19 cellular contexts compared by ENCODE assay signal in genomic region chr5:130546216-130546615, GRCh38.
DNase-seq lines count a peak whose midpoint lies in the region; ATAC-seq and TF ChIP-seq lines count a peak whose summit lies in the region.
"Had no signal": no experiment of that assay in that cellular context is flagged by ENCODE, and none has a peak within 500 bp of the region (broad histone marks: within the 10 kb centered on the region; RNA-seq: fewer than 3 reads in every experiment).

No MANE protein-coding gene starts in this region.

- H3K27ac ChIP-seq in breast epithelium: no peak overlapping the region
- H3K27ac ChIP-seq in RWPE2 (ENCODE audit: poor library complexity, severe bottlenecking): peak overlapping the region; percentile 67
- no peak overlapping the region for H3K27ac ChIP-seq in gastrocnemius medialis
- H3K27ac ChIP-seq: BLaER1, Peyer's patch had no signal

- H3K27me3 Mint-ChIP-seq in MCF 10A (ENCODE audit: insufficient read depth, unreplicated experiment) (no peaks in the 10 kb centered on the region), endothelial cell (ENCODE audit: unreplicated experiment) (peaks cover 2% of the 10 kb centered on the region)

- H3K27me3 ChIP-seq in breast epithelium: no peaks in the 10 kb centered on the region
- H3K27me3 ChIP-seq in RWPE2 (ENCODE audit: insufficient read depth, poor library complexity, severe bottlenecking): no peaks in the 10 kb centered on the region
- no peaks in the 10 kb centered on the region for H3K27me3 ChIP-seq in gastrocnemius medialis
- H3K27me3 ChIP-seq: BLaER1, Peyer's patch had no signal

- H3K27ac Mint-ChIP-seq in MCF 10A (ENCODE audit: low read depth, unreplicated experiment) (no peak overlapping the region), endothelial cell (ENCODE audit: unreplicated experiment) (no peak overlapping the region)
- H3K27ac Mint-ChIP-seq: CD8-positive, alpha-beta T cell had no signal

- H3K4me3 ChIP-seq in breast epithelium (no peak overlapping the region), RWPE2 (ENCODE audit: severe bottlenecking) (no peak overlapping the region), choroid plexus epithelial cell (ENCODE audit: low read depth, low read length) (no peak overlapping the region), gastrocnemius medialis (no peak overlapping the region)
- H3K4me3 ChIP-seq: BLaER1, GM12878, Peyer's patch had no signal

- TF ChIP-seq CTCF in MCF 10A (IDR thresholded peaks at IDR 0.05; ENCODE audit: unreplicated experiment) (no peak), breast epithelium (IDR thresholded peaks at IDR 0.05) (no peak), RWPE2 (IDR thresholded peaks at IDR 0.05; ENCODE audit: poor library complexity, severe bottlenecking) (no peak), choroid plexus epithelial cell (conservative IDR thresholded peaks at IDR 0.05; ENCODE audit: low read depth, low read length) (no peak), gastrocnemius medialis (IDR thresholded peaks at IDR 0.05 in 4 of 5, conservative IDR thresholded peaks at IDR 0.05 in 1 of 5) (no peak), endothelial cell (IDR thresholded peaks at IDR 0.05; ENCODE audit: unreplicated experiment) (no peak)

- H3K4me1 ChIP-seq in breast epithelium: no peaks in the 10 kb centered on the region
- H3K4me1 ChIP-seq in RWPE2 (ENCODE audit: insufficient read depth, poor library complexity, severe bottlenecking): peaks cover 48% of the 10 kb centered on the region
- no peaks in the 10 kb centered on the region for H3K4me1 ChIP-seq in gastrocnemius medialis
- H3K4me1 ChIP-seq: BLaER1, Peyer's patch had no signal

- H3K9me3 ChIP-seq in breast epithelium (peaks cover 0 to 31% of the 10 kb centered on the region in 2 donors), RWPE2 (ENCODE audit: severe bottlenecking) (peaks cover 3% of the 10 kb centered on the region), gastrocnemius medialis (no peaks in the 10 kb centered on the region)
- H3K9me3 ChIP-seq: BLaER1, Peyer's patch had no signal

- BruUV-seq in MCF 10A (replicated peaks; lab: Mats Ljungman, UMichigan): no TSS peak

- no peak for TF ChIP-seq POLR2A in breast epithelium (IDR thresholded peaks at IDR 0.05)
- TF ChIP-seq POLR2A in gastrocnemius medialis (IDR thresholded peaks at IDR 0.05): no peak

- CTCF ChIA-PET in MCF 10A (lab: Yijun Ruan, JAX): interaction anchor here (0.6 to 3.0 kb wide), 2 partner anchors 188 to 436 kb away, joined by 4 to 16 read pairs; no protein-coding TSS in a partner anchor

- intact Hi-C loops in MCF 10A (cut with micrococcal nuclease): loop anchor here (10.0 kb wide), 1 partner anchor 641 kb away; the partner anchor contains the start of gene CHSY3
- intact Hi-C loops in breast epithelium (cut with DNase I; ENCODE audit: low total_unique reads): no loop called here
- intact Hi-C loops in gastrocnemius medialis (cut with DNase I; ENCODE audit: low total_unique reads): no loop called here
- intact Hi-C loops in Right ventricle myocardium superior (cut with DNase I): no loop called here

- H3K36me3 Mint-ChIP-seq in MCF 10A (ENCODE audit: insufficient read depth, unreplicated experiment): no peaks in the 10 kb centered on the region
- H3K36me3 Mint-ChIP-seq in endothelial cell (ENCODE audit: low read depth, unreplicated experiment): peaks cover 10% of the 10 kb centered on the region
- H3K36me3 Mint-ChIP-seq: CD8-positive, alpha-beta T cell had no signal

- peaks cover 59% of the 10 kb centered on the region for H3K4me1 Mint-ChIP-seq in MCF 10A (ENCODE audit: insufficient read depth, unreplicated experiment)
- H3K4me1 Mint-ChIP-seq in endothelial cell (ENCODE audit: unreplicated experiment): no peaks in the 10 kb centered on the region

- H3K4me3 Mint-ChIP-seq in MCF 10A (ENCODE audit: unreplicated experiment) (no peak overlapping the region), endothelial cell (ENCODE audit: unreplicated experiment) (no peak overlapping the region)
- H3K4me3 Mint-ChIP-seq: CD8-positive, alpha-beta T cell had no signal

- POLR2A ChIA-PET in MCF 10A (lab: Yijun Ruan, JAX): interaction anchor here (0.7 to 1.3 kb wide), 2 partner anchors 18 to 434 kb away, joined by 3 read pairs; no protein-coding TSS in a partner anchor

- in situ Hi-C loops in gastrocnemius medialis (cut with MboI; ENCODE audit: low sequenced_read_pairs in 4 of 4): no loop called here

- peak; percentile 45 for DNase-seq in MCF 10A (ENCODE audit: unreplicated experiment)
- DNase-seq in breast epithelium (ENCODE audit: low spot score in 2 of 2): no peak
- no peak for DNase-seq in RWPE2 (ENCODE audit: low spot score)
- DNase-seq in choroid plexus epithelial cell (ENCODE audit: low read depth): peak; percentile 22
- no peak for DNase-seq in gastrocnemius medialis
- DNase-seq in Right ventricle myocardium superior: no peak
- no peak for DNase-seq in endothelial cell (ENCODE audit: low spot score)
- DNase-seq: CD8-positive, alpha-beta T cell; DMS79 treated with DMSO at 0.1 percent for 48 hours; GDM1; NCI-H1417 treated with DMSO at 0.1 percent for 48 hours; NCI-H2029 treated with DMSO at 0.1 percent for 48 hours; NCI-H2171 treated with DMSO at 0.1 percent for 48 hours; NCI-H524; Peyer's patch; SIG-M5 had no signal

- H3K36me3 ChIP-seq in breast epithelium (no peaks in the 10 kb centered on the region), RWPE2 (ENCODE audit: low read depth) (no peaks in the 10 kb centered on the region), gastrocnemius medialis (no peaks in the 10 kb centered on the region)
- H3K36me3 ChIP-seq: BLaER1, Peyer's patch had no signal

- peaks cover 8% of the 10 kb centered on the region for H3K9me3 Mint-ChIP-seq in MCF 10A (ENCODE audit: unreplicated experiment)
- no peaks in the 10 kb centered on the region for H3K9me3 Mint-ChIP-seq in endothelial cell (ENCODE audit: unreplicated experiment)

- ATAC-seq in RWPE2 (ENCODE audit: low read depth): peak; percentile 62
- ATAC-seq in gastrocnemius medialis: no peak
- no peak for ATAC-seq in HG03135 (IDR thresholded peaks at IDR 0.05; ENCODE audit: unreplicated experiment)
- no peak for ATAC-seq in Right ventricle myocardium superior (ENCODE audit: poor library complexity)
- ATAC-seq: CD8-positive, alpha-beta T cell; GM12878 had no signal

Comparison
In these comparisons a context has a peak if more than half of its experiments do, and no peak if none do; other contexts are left out.
1. DNase-seq: peak in MCF 10A (single experiment) and choroid plexus epithelial cell (single experiment); none in breast epithelium (0 of 2), RWPE2 (single experiment), gastrocnemius medialis (0 of 2), Right ventricle myocardium superior (single experiment) and endothelial cell (single experiment).